ENCODE assay signal across 32 cellular contexts in genomic region chr2:15653806-15654726, GRCh38.
"Had no signal": no experiment of that assay in that cellular context is flagged by ENCODE, and none has a peak within 500 bp of the region (broad histone marks: within the 10 kb centered on the region; RNA-seq: fewer than 3 reads in every experiment).

No MANE protein-coding gene starts in this region.

- H3K9ac ChIP-seq: KMS-11 had no signal

- H3K36me3 Mint-ChIP-seq: activated CD8-positive, alpha-beta memory T cell treated with anti-CD3 and anti-CD28 coated beads, Interleukin-2, amount 10 ng/mL, durations not matched to agents 7 days and 5 days; activated naive CD4-positive, alpha-beta T cell treated with anti-CD3 and anti-CD28 coated beads, Interleukin-2, amount 10 ng/mL, durations not matched to agents 7 days and 5 days; activated naive CD8-positive, alpha-beta T cell had no signal

- H3K4me2 ChIP-seq: KMS-11 had no signal

- H3K4me3 Mint-ChIP-seq: activated B cell treated with CpG ODN at 0.5 μM for 24 hours; activated CD4-positive, alpha-beta memory T cell treated with anti-CD3 and anti-CD28 coated beads, Interleukin-2, amount 10 ng/mL, durations not matched to agents 7 days and 5 days; activated CD8-positive, alpha-beta memory T cell treated with anti-CD3 and anti-CD28 coated beads, Interleukin-2, amount 10 ng/mL, durations not matched to agents 7 days and 5 days; activated naive CD4-positive, alpha-beta T cell treated with anti-CD3 and anti-CD28 coated beads, Interleukin-2, amount 10 ng/mL, durations not matched to agents 7 days and 5 days; activated naive CD8-positive, alpha-beta T cell had no signal

- FAIRE-seq: astrocyte had no signal

- H3K36me3 ChIP-seq: breast epithelium had no signal

- H3K4me1 Mint-ChIP-seq: activated B cell treated with CpG ODN at 0.5 μM for 24 hours; activated CD4-positive, alpha-beta memory T cell treated with anti-CD3 and anti-CD28 coated beads, Interleukin-2, amount 10 ng/mL, durations not matched to agents 7 days and 5 days; activated CD8-positive, alpha-beta memory T cell treated with anti-CD3 and anti-CD28 coated beads, Interleukin-2, amount 10 ng/mL, durations not matched to agents 7 days and 5 days; activated naive CD4-positive, alpha-beta T cell treated with anti-CD3 and anti-CD28 coated beads, Interleukin-2, amount 10 ng/mL, durations not matched to agents 7 days and 5 days had no signal

- H3K4me3 ChIP-seq: body of pancreas, breast epithelium had no signal

- ATAC-seq: activated CD8-positive, alpha-beta memory T cell treated with anti-CD3 and anti-CD28 coated beads, Interleukin-2, amount 10 ng/mL, durations not matched to agents 7 days and 5 days; body of pancreas had no signal

- H3K27ac ChIP-seq: body of pancreas, breast epithelium, KMS-11, VCaP had no signal

- H3K27me3 Mint-ChIP-seq: activated CD8-positive, alpha-beta memory T cell treated with anti-CD3 and anti-CD28 coated beads, Interleukin-2, amount 10 ng/mL, durations not matched to agents 7 days and 5 days; activated naive CD8-positive, alpha-beta T cell had no signal

- H3K4me1 ChIP-seq: body of pancreas, breast epithelium had no signal

- DNase-seq: activated B cell treated with CpG ODN at 0.5 μM for 24 hours; activated CD4-positive, alpha-beta memory T cell treated with anti-CD3 and anti-CD28 coated beads, Interleukin-2, amount 10 ng/mL, durations not matched to agents 7 days and 5 days; activated CD4-positive, alpha-beta T cell treated with anti-CD3 and anti-CD28 coated beads for 1 hour; activated CD4-positive, alpha-beta T cell treated with anti-CD3 and anti-CD28 coated beads for 48 hours; activated CD8-positive, alpha-beta memory T cell treated with anti-CD3 and anti-CD28 coated beads for 24 hours; activated CD8-positive, alpha-beta memory T cell treated with anti-CD3 and anti-CD28 coated beads, Interleukin-2, amount 10 ng/mL, durations not matched to agents 7 days and 5 days; activated CD8-positive, alpha-beta memory T cell treated with anti-CD3 and anti-CD28 coated beads, Interleukin-2, amount 50 U/mL, for 48 hours; activated effector memory CD4-positive, alpha-beta T cell treated with Interleukin-2 at 50 U/mL for 16 hours; activated naive CD4-positive, alpha-beta T cell treated with anti-CD3 and anti-CD28 coated beads, Interleukin-2, amount 10 ng/mL, durations not matched to agents 7 days and 5 days; activated T-cell treated with anti-CD3 and anti-CD28 coated beads, Interleukin-2, amount 50 U/mL, for 48 hours; amygdala; body of pancreas; MM.1S; MV-4-11; NCI-H1092; NCI-H1436 treated with DMSO at 0.1 percent for 48 hours; NCI-H1694 treated with DMSO at 0.1 percent for 48 hours; NCI-H2029; NCI-H510A; NCI-H526; NCI-H748 treated with DMSO at 0.1 percent for 48 hours; OCI-M1; Right ventricle myocardium superior; SW 1271; T-helper 1 cell; T-helper 2 cell; T-helper 9 cell had no signal

- H3K27ac Mint-ChIP-seq: activated B cell treated with CpG ODN at 0.5 μM for 24 hours; activated CD4-positive, alpha-beta memory T cell treated with anti-CD3 and anti-CD28 coated beads, Interleukin-2, amount 10 ng/mL, durations not matched to agents 7 days and 5 days; activated CD8-positive, alpha-beta memory T cell treated with anti-CD3 and anti-CD28 coated beads, Interleukin-2, amount 10 ng/mL, durations not matched to agents 7 days and 5 days; activated naive CD4-positive, alpha-beta T cell treated with anti-CD3 and anti-CD28 coated beads, Interleukin-2, amount 10 ng/mL, durations not matched to agents 7 days and 5 days; activated naive CD8-positive, alpha-beta T cell had no signal

- H3K27me3 ChIP-seq: body of pancreas, breast epithelium had no signal

- H3K9me3 ChIP-seq: body of pancreas, breast epithelium had no signal

- H3K9me3 Mint-ChIP-seq: activated CD4-positive, alpha-beta memory T cell treated with anti-CD3 and anti-CD28 coated beads, Interleukin-2, amount 10 ng/mL, durations not matched to agents 7 days and 5 days; activated naive CD4-positive, alpha-beta T cell treated with anti-CD3 and anti-CD28 coated beads, Interleukin-2, amount 10 ng/mL, durations not matched to agents 7 days and 5 days had no signal
